Comparison of ENCODE assay signal across 12 cellular contexts in the genomic region with DNA sequence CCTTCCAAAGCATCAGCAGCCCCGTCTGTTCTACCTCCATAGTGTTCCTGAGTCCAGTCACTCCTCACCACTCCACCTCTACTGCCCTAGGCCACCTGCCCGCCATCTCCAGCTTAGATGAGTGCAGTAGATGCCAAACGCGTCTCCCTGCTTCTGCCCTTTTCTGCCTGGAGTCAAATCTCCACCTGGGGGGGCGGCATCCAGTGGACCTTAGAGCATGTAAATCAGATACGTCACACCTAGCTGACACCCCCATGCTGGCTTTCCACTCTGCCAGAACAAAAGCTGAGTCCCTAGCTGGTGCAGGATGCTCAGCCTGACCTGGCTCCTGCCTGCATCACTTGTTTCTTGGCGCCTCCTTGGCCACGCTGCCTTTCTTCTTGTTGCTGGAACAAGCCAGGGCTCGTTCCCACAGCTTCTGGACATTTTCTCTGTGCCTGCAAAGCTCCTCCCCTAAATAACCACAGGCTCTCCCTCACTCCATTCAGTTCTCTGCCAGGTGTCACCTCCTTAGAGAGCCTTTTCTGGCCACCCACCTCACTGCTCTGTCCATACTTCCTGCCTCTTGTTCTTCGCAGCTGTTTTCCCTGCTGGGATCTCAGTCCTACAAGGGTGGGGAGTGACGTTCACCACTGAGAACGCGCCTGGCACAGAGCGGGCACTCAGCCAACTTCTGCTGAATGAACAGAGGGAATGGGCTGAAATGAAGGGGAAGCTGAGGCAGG. TPM values are rescaled to one million over a fixed set of nuclear protein-coding genes. Genes with fewer than 3 reads are reported as not detected.
DNase-seq lines count a peak whose midpoint lies in the region; ATAC-seq lines count a peak whose summit lies in the region.
"Had no signal": no experiment of that assay in that cellular context is flagged by ENCODE, and none has a peak within 500 bp of the region (broad histone marks: within the 10 kb centered on the region; RNA-seq: fewer than 3 reads in every experiment).

No MANE protein-coding gene starts in this region.

- no peaks in the 10 kb centered on the region for H3K27me3 ChIP-seq in mesenchymal stem cell (ENCODE audit: control insufficient read depth in 1 of 2, insufficient read depth in 1 of 2, low read length in 2 of 2)
- no peaks in the 10 kb centered on the region for H3K27me3 ChIP-seq in thymus (ENCODE audit: control insufficient read depth, insufficient read depth)

- POLR2A ChIA-PET in activated CD4-positive, alpha-beta memory T cell treated with anti-CD3 and anti-CD28 coated beads for 36 hours (lab: Charles Lee) = no interaction called here
- POLR2A ChIA-PET in activated CD4-positive, alpha-beta memory T cell treated with anti-CD3 and anti-CD28 coated beads, Interleukin-2, amount 10 ng/mL, durations not matched to agents 7 days and 5 days (lab: Charles Lee) = interaction anchor here (1.3 kb wide), 1 partner anchor 25 kb away, joined by 3 read pairs; no protein-coding TSS in a partner anchor

- WGBS in mesenchymal stem cell = 93% methylated on average over 14 of the region's 14 CpGs
- 76% methylated on average over 14 of the region's 14 CpGs for WGBS in thymus

- no peak overlapping the region for H3K18ac ChIP-seq in mesenchymal stem cell (ENCODE audit: low read depth in 1 of 2, low read length in 2 of 2)

- H3K4me3 ChIP-seq in mesenchymal stem cell (ENCODE audit: insufficient read depth in 1 of 2, low read depth in 1 of 2, low read length in 2 of 2) (no peak overlapping the region), thymus (ENCODE audit: low read length) (no peak overlapping the region)

- H3K4me1 ChIP-seq in mesenchymal stem cell (ENCODE audit: control insufficient read depth, insufficient read depth, low read depth, low read length) = peaks cover 39% of the 10 kb centered on the region
- H3K4me1 ChIP-seq in thymus (ENCODE audit: control insufficient read depth, insufficient read depth, low read length) = peaks cover 18% of the 10 kb centered on the region

- H2AK5ac ChIP-seq in mesenchymal stem cell (ENCODE audit: low read length, severe bottlenecking) = peak overlapping the region; percentile 14

- peak; percentile 3 for DNase-seq in activated CD4-positive, alpha-beta memory T cell treated with anti-CD3 and anti-CD28 coated beads for 36 hours
- no peak for DNase-seq in activated CD4-positive, alpha-beta memory T cell treated with anti-CD3 and anti-CD28 coated beads, Interleukin-2, amount 10 ng/mL, durations not matched to agents 7 days and 5 days
- no peak for DNase-seq in mesenchymal stem cell
- no peak for DNase-seq in stimulated activated CD4-positive, alpha-beta T cell treated with anti-CD3 and anti-CD28 coated beads, Interleukin-4, amount 100 ng/mL, for 1 hour
- no peak for DNase-seq in activated gamma-delta T cell (lab: John Stamatoyannopoulos, UW)
- DNase-seq: NCI-H748 treated with DMSO at 0.1 percent for 48 hours had no signal

- H3K23ac ChIP-seq in mesenchymal stem cell (ENCODE audit: low read length in 2 of 2) = no peak overlapping the region

- no peak overlapping the region for H3K4ac ChIP-seq in mesenchymal stem cell (ENCODE audit: low read depth in 1 of 2, low read length in 2 of 2)

- no peak overlapping the region for H2BK120ac ChIP-seq in mesenchymal stem cell (ENCODE audit: low read depth, low read length)

- no peaks in the 10 kb centered on the region for H3K9me3 Mint-ChIP-seq in activated CD4-positive, alpha-beta memory T cell treated with anti-CD3 and anti-CD28 coated beads for 36 hours
- no peaks in the 10 kb centered on the region for H3K9me3 Mint-ChIP-seq in activated CD4-positive, alpha-beta memory T cell treated with anti-CD3 and anti-CD28 coated beads, Interleukin-2, amount 10 ng/mL, durations not matched to agents 7 days and 5 days

- no peak overlapping the region for H3K27ac Mint-ChIP-seq in activated CD4-positive, alpha-beta memory T cell treated with anti-CD3 and anti-CD28 coated beads for 36 hours
- no peak overlapping the region for H3K27ac Mint-ChIP-seq in activated CD4-positive, alpha-beta memory T cell treated with anti-CD3 and anti-CD28 coated beads, Interleukin-2, amount 10 ng/mL, durations not matched to agents 7 days and 5 days

- no peaks in the 10 kb centered on the region for H3K9me3 ChIP-seq in mesenchymal stem cell (ENCODE audit: control insufficient read depth, low read length)
- no peaks in the 10 kb centered on the region for H3K9me3 ChIP-seq in thymus (ENCODE audit: control insufficient read depth)

- no peak overlapping the region for H2AFZ ChIP-seq in mesenchymal stem cell (ENCODE audit: low read depth, low read length)

- H2BK12ac ChIP-seq in mesenchymal stem cell (ENCODE audit: low read length in 2 of 2) = no peak overlapping the region

- H3K36me3 Mint-ChIP-seq in activated CD4-positive, alpha-beta memory T cell treated with anti-CD3 and anti-CD28 coated beads for 36 hours = no peaks in the 10 kb centered on the region
- H3K36me3 Mint-ChIP-seq in activated CD4-positive, alpha-beta memory T cell treated with anti-CD3 and anti-CD28 coated beads, Interleukin-2, amount 10 ng/mL, durations not matched to agents 7 days and 5 days (ENCODE audit: low read depth) = no peaks in the 10 kb centered on the region

- H2BK5ac ChIP-seq in mesenchymal stem cell (ENCODE audit: low read depth, low read length, poor library complexity, severe bottlenecking) = no peak overlapping the region

- H3K27me3 Mint-ChIP-seq in activated CD4-positive, alpha-beta memory T cell treated with anti-CD3 and anti-CD28 coated beads for 36 hours = no peaks in the 10 kb centered on the region
- peaks cover 19% of the 10 kb centered on the region for H3K27me3 Mint-ChIP-seq in activated CD4-positive, alpha-beta memory T cell treated with anti-CD3 and anti-CD28 coated beads, Interleukin-2, amount 10 ng/mL, durations not matched to agents 7 days and 5 days

- peaks cover 14% of the 10 kb centered on the region for H3K4me1 Mint-ChIP-seq in activated CD4-positive, alpha-beta memory T cell treated with anti-CD3 and anti-CD28 coated beads for 36 hours (ENCODE audit: low read depth)
- H3K4me1 Mint-ChIP-seq in activated CD4-positive, alpha-beta memory T cell treated with anti-CD3 and anti-CD28 coated beads, Interleukin-2, amount 10 ng/mL, durations not matched to agents 7 days and 5 days = peaks cover 10% of the 10 kb centered on the region

- CTCF ChIA-PET in activated CD4-positive, alpha-beta memory T cell treated with anti-CD3 and anti-CD28 coated beads for 36 hours (lab: Charles Lee) = interaction anchor here (1.3 to 1.7 kb wide), 2 partner anchors 12 to 190 kb away, joined by 4 read pairs; no protein-coding TSS in a partner anchor
- CTCF ChIA-PET in activated CD4-positive, alpha-beta memory T cell treated with anti-CD3 and anti-CD28 coated beads, Interleukin-2, amount 10 ng/mL, durations not matched to agents 7 days and 5 days (lab: Charles Lee) = interaction anchor here (0.9 to 1.3 kb wide), 2 partner anchors 16 to 197 kb away, joined by 3 read pairs; no protein-coding TSS in a partner anchor

- H3K14ac ChIP-seq in mesenchymal stem cell (ENCODE audit: low read length in 2 of 2) = peak overlapping the region in 1 of 2 experiments; percentile 37

- peak overlapping the region; percentile 95 for H3K27ac ChIP-seq in angular gyrus (ENCODE audit: low read depth, low read length)
- H3K27ac ChIP-seq in mesenchymal stem cell (ENCODE audit: low read length, poor library complexity, severe bottlenecking) = no peak overlapping the region
- peak overlapping the region; percentile 25 for H3K27ac ChIP-seq in thymus (ENCODE audit: low read depth)

- peaks cover 48% of the 10 kb centered on the region for H3K79me1 ChIP-seq in mesenchymal stem cell (replicated peaks; ENCODE audit: low read length, poor library complexity, severe bottlenecking)

- intact Hi-C loops in activated CD4-positive, alpha-beta memory T cell treated with anti-CD3 and anti-CD28 coated beads for 36 hours (cut with micrococcal nuclease) = no loop called here

- no peak overlapping the region for H4K91ac ChIP-seq in mesenchymal stem cell (ENCODE audit: low read length)

- H3K9ac ChIP-seq in mesenchymal stem cell (ENCODE audit: low read length) = no peak overlapping the region

- no peak overlapping the region for H2BK15ac ChIP-seq in mesenchymal stem cell (ENCODE audit: low read depth, poor library complexity, severe bottlenecking)

- H4K8ac ChIP-seq in mesenchymal stem cell (ENCODE audit: low read length) = no peak overlapping the region

- H3K36me3 ChIP-seq in mesenchymal stem cell (ENCODE audit: control insufficient read depth in 1 of 2, insufficient read depth in 2 of 2, low read depth in 1 of 2, low read length in 2 of 2) (peaks cover 19 to 61% of the 10 kb centered on the region in 2 experiments), thymus (ENCODE audit: control insufficient read depth, insufficient read depth) (peaks cover 36% of the 10 kb centered on the region)

- no peak overlapping the region for H3K4me3 Mint-ChIP-seq in activated CD4-positive, alpha-beta memory T cell treated with anti-CD3 and anti-CD28 coated beads for 36 hours
- H3K4me3 Mint-ChIP-seq in activated CD4-positive, alpha-beta memory T cell treated with anti-CD3 and anti-CD28 coated beads, Interleukin-2, amount 10 ng/mL, durations not matched to agents 7 days and 5 days = no peak overlapping the region

- no peak for ATAC-seq in HG02759 (IDR thresholded peaks at IDR 0.05; ENCODE audit: unreplicated experiment)
- ATAC-seq: HepG2 had no signal

- no peak overlapping the region for H3K4me2 ChIP-seq in mesenchymal stem cell (ENCODE audit: low read length, poor library complexity, severe bottlenecking)

RNA-seq across cellular contexts. Expression of gene DDR1, which starts 5.8 kb away (rescaled TPM):
- 1 to 10 TPM; 8.1 to 8.7 TPM for total RNA-seq in activated CD4-positive, alpha-beta memory T cell treated with anti-CD3 and anti-CD28 coated beads for 36 hours
- total RNA-seq in activated CD4-positive, alpha-beta memory T cell treated with anti-CD3 and anti-CD28 coated beads, Interleukin-2, amount 10 ng/mL, durations not matched to agents 7 days and 5 days = 1 to 10 TPM; 1.8 to 3.2 TPM
- polyA plus RNA-seq in mesenchymal stem cell (2013, experiment 1 of 2) = 20.0 TPM
- 21.0 TPM for polyA plus RNA-seq in mesenchymal stem cell (2013, experiment 2 of 2)
- polyA plus RNA-seq in thymus = 65.9 TPM

RNA-seq across cellular contexts. Expression of gene GTF2H4, which starts 17.9 kb away (rescaled TPM):
- 10 to 100 TPM; 35.2 to 39.2 TPM for total RNA-seq in activated CD4-positive, alpha-beta memory T cell treated with anti-CD3 and anti-CD28 coated beads for 36 hours
- 10 to 100 TPM; 25.6 to 26.4 TPM for total RNA-seq in activated CD4-positive, alpha-beta memory T cell treated with anti-CD3 and anti-CD28 coated beads, Interleukin-2, amount 10 ng/mL, durations not matched to agents 7 days and 5 days
- 23.5 TPM for polyA plus RNA-seq in mesenchymal stem cell (2013, experiment 1 of 2)
- 24.5 TPM for polyA plus RNA-seq in mesenchymal stem cell (2013, experiment 2 of 2)
- polyA plus RNA-seq in thymus = 35.4 TPM

RNA-seq across cellular contexts. Expression of gene VARS2, which starts 24.0 kb away (rescaled TPM):
- 10 to 100 TPM; 56.9 to 68.9 TPM for total RNA-seq in activated CD4-positive, alpha-beta memory T cell treated with anti-CD3 and anti-CD28 coated beads for 36 hours
- 10 to 100 TPM; 33.6 to 37.0 TPM for total RNA-seq in activated CD4-positive, alpha-beta memory T cell treated with anti-CD3 and anti-CD28 coated beads, Interleukin-2, amount 10 ng/mL, durations not matched to agents 7 days and 5 days
- 5.1 TPM for polyA plus RNA-seq in mesenchymal stem cell (2013, experiment 1 of 2)
- 4.7 TPM for polyA plus RNA-seq in mesenchymal stem cell (2013, experiment 2 of 2)
- 40.4 TPM for polyA plus RNA-seq in thymus

RNA-seq across cellular contexts. Expression of gene SFTA2, which starts 41.9 kb away (rescaled TPM):
- not detected for total RNA-seq in activated CD4-positive, alpha-beta memory T cell treated with anti-CD3 and anti-CD28 coated beads for 36 hours
- not detected for total RNA-seq in activated CD4-positive, alpha-beta memory T cell treated with anti-CD3 and anti-CD28 coated beads, Interleukin-2, amount 10 ng/mL, durations not matched to agents 7 days and 5 days
- polyA plus RNA-seq in mesenchymal stem cell (2013, experiment 1 of 2) = not detected
- not detected for polyA plus RNA-seq in mesenchymal stem cell (2013, experiment 2 of 2)
- polyA plus RNA-seq in thymus = 1.8 TPM
- total RNA-seq: HepG2, urinary bladder had no signal
- polyA plus RNA-seq: AG04450, HepG2, urinary bladder had no signal

RNA-seq across cellular contexts. Expression of gene MUCL3, which starts 50.7 kb away (rescaled TPM):
- not detected for total RNA-seq in activated CD4-positive, alpha-beta memory T cell treated with anti-CD3 and anti-CD28 coated beads for 36 hours
- not detected for total RNA-seq in activated CD4-positive, alpha-beta memory T cell treated with anti-CD3 and anti-CD28 coated beads, Interleukin-2, amount 10 ng/mL, durations not matched to agents 7 days and 5 days
- not detected for polyA plus RNA-seq in mesenchymal stem cell (2013, experiment 1 of 2)
- not detected for polyA plus RNA-seq in mesenchymal stem cell (2013, experiment 2 of 2)
- polyA plus RNA-seq in thymus = 0.02 TPM
- total RNA-seq: HepG2, urinary bladder had no signal
- polyA plus RNA-seq: AG04450, HepG2, urinary bladder had no signal
